13 cellular contexts compared by ENCODE assay signal in the genomic region with DNA sequence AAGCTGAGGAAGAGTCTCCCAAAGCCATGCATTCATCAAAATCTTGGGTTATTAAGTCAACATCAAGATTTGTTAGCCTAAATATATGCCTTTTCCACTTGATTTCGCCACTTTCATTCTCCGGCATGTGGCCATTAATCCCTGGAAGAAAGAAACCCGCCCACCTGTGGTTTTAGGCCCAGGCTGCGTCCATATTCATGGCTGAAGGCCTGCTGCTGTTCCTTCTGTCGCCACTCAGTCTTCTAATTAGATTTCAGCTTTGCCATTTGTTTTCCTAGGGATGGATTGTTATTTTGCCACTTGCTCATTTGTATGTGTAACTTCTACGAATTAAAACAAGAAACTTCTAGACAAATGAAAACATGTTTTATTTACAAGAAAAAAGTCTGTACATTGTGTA.
DNase-seq lines count a peak whose midpoint lies in the region; TF ChIP-seq lines count a peak whose summit lies in the region.
"Had no signal": no experiment of that assay in that cellular context is flagged by ENCODE, and none has a peak within 500 bp of the region (broad histone marks: within the 10 kb centered on the region; RNA-seq: fewer than 3 reads in every experiment).

No MANE protein-coding gene starts in this region.

- in situ Hi-C loops in G401 (cut with HindIII; ENCODE audit: low sequenced_read_pairs), result no loop called here

- peaks cover 15% of the 10 kb centered on the region for H4K20me1 ChIP-seq in neural progenitor cell (ENCODE audit: low read depth)

- H3K9me3 ChIP-seq in NT2/D1 (ENCODE audit: insufficient read depth, low read length) (no peaks in the 10 kb centered on the region), neural progenitor cell (ENCODE audit: low read depth) (no peaks in the 10 kb centered on the region)
- H3K9me3 ChIP-seq: SJSA1 had no signal

- peak; percentile 24 for DNase-seq in G401 (ENCODE audit: low spot score)
- DNase-seq in NT2/D1 (ENCODE audit: low read depth, low spot score), result peak; percentile 25
- DNase-seq in chondrocyte (ENCODE audit: low spot score), result no peak
- DNase-seq in neural progenitor cell (ENCODE audit: low spot score), result peak; percentile 76
- DNase-seq in stimulated activated CD4-positive, alpha-beta T cell treated with anti-CD3 and anti-CD28 coated beads, Interleukin-2, amount 100 ng/mL, for 48 hours, result no peak
- DNase-seq in coronary artery (ENCODE audit: low spot score), result no peak
- no peak for DNase-seq in lower leg skin (ENCODE audit: low spot score in 2 of 2)
- no peak for DNase-seq in globus pallidus (ENCODE audit: low spot score)
- DNase-seq: KBM-7, NCI-H1092 treated with DMSO at 0.1 percent for 48 hours, NCI-H1694, NCI-H774 had no signal

- no peak for TF ChIP-seq POLR2A in lower leg skin (IDR thresholded peaks at IDR 0.05)

- H3F3A ChIP-seq in neural progenitor cell (ENCODE audit: low read depth), result no peaks in the 10 kb centered on the region

- H3K9me3 Mint-ChIP-seq in chondrocyte (ENCODE audit: low read depth) (no peaks in the 10 kb centered on the region), neural progenitor cell (peaks cover 9% of the 10 kb centered on the region)

- H2AFZ ChIP-seq in neural progenitor cell (replicated peaks), result no peak overlapping the region

- no peak for TF ChIP-seq CTCF in chondrocyte (IDR thresholded peaks at IDR 0.05)
- no peak for TF ChIP-seq CTCF in neural progenitor cell (IDR thresholded peaks at IDR 0.05)
- TF ChIP-seq CTCF in coronary artery (IDR thresholded peaks at IDR 0.05), result no peak
- TF ChIP-seq CTCF in lower leg skin (IDR thresholded peaks at IDR 0.05), result no peak

- intact Hi-C loops in lower leg skin (cut with DNase I; ENCODE audit: low total_unique reads), result no loop called here

- H3K27ac Mint-ChIP-seq in chondrocyte (ENCODE audit: unreplicated experiment), result peak overlapping the region; percentile 41
- H3K27ac Mint-ChIP-seq in neural progenitor cell, result peak overlapping the region; percentile 87

- H3K4me2 ChIP-seq in neural progenitor cell, result no peak overlapping the region

- peaks cover 31% of the 10 kb centered on the region for H3K36me3 Mint-ChIP-seq in chondrocyte (ENCODE audit: low read depth)
- H3K36me3 Mint-ChIP-seq in neural progenitor cell, result peaks cover 58% of the 10 kb centered on the region

- no peak overlapping the region for H3K27ac ChIP-seq in neural progenitor cell
- H3K27ac ChIP-seq in coronary artery, result no peak overlapping the region
- H3K27ac ChIP-seq: SJSA1 had no signal

- H3K27me3 ChIP-seq in NT2/D1 (ENCODE audit: insufficient read depth, insufficient read length), result no peaks in the 10 kb centered on the region
- H3K27me3 ChIP-seq in neural progenitor cell, result peaks cover 66% of the 10 kb centered on the region
- H3K27me3 ChIP-seq: SJSA1 had no signal

- H3K27me3 Mint-ChIP-seq in chondrocyte (ENCODE audit: low read depth), result no peaks in the 10 kb centered on the region
- H3K27me3 Mint-ChIP-seq in neural progenitor cell (ENCODE audit: insufficient read depth, low read depth), result peaks cover 2% of the 10 kb centered on the region

- 87 to 90% methylated on average over 6 of the region's 6 CpGs for WGBS in lower leg skin, 2 donors

- H3K4me3 ChIP-seq in NT2/D1 (ENCODE audit: insufficient read length, low read depth) (no peak overlapping the region), neural progenitor cell (no peak overlapping the region), coronary artery (no peak overlapping the region), lower leg skin (ENCODE audit: low read depth, poor library complexity, severe bottlenecking) (no peak overlapping the region)
- H3K4me3 ChIP-seq: SJSA1 had no signal

- H3K4me3 Mint-ChIP-seq in chondrocyte (ENCODE audit: unreplicated experiment), result no peak overlapping the region
- H3K4me3 Mint-ChIP-seq in neural progenitor cell, result peak overlapping the region; percentile 75

- H3K4me1 ChIP-seq in NT2/D1 (ENCODE audit: insufficient read depth, insufficient read length) (no peaks in the 10 kb centered on the region), neural progenitor cell (peaks cover 9% of the 10 kb centered on the region)
- H3K4me1 ChIP-seq: SJSA1 had no signal

- H3K9ac ChIP-seq in NT2/D1 (ENCODE audit: insufficient read length, low read depth), result no peak overlapping the region
- no peak overlapping the region for H3K9ac ChIP-seq in neural progenitor cell

- H3K36me3 ChIP-seq in NT2/D1 (ENCODE audit: insufficient read depth, insufficient read length, low read length) (no peaks in the 10 kb centered on the region), neural progenitor cell (no peaks in the 10 kb centered on the region)
- H3K36me3 ChIP-seq: SJSA1 had no signal

- no peaks in the 10 kb centered on the region for H3K79me2 ChIP-seq in neural progenitor cell (ENCODE audit: low read depth)

- H3K4me1 Mint-ChIP-seq in chondrocyte (ENCODE audit: low read depth), result peaks cover 43% of the 10 kb centered on the region
- peaks cover 25% of the 10 kb centered on the region for H3K4me1 Mint-ChIP-seq in neural progenitor cell

Comparison
In these comparisons a context has a peak if more than half of its experiments do, and no peak if none do; other contexts are left out.
1. DNase-seq: peak in G401 (single experiment), NT2/D1 (single experiment) and neural progenitor cell (single experiment); none in chondrocyte (single experiment), stimulated activated CD4-positive, alpha-beta T cell treated with anti-CD3 and anti-CD28 coated beads, Interleukin-2, amount 100 ng/mL, for 48 hours (0 of 2), coronary artery (single experiment), lower leg skin (0 of 2) and globus pallidus (single experiment).